ENCODE assay signal across 14 cellular contexts in genomic region chr1:147618077-147618569, GRCh38. TPM values are rescaled to one million over a fixed set of nuclear protein-coding genes. Genes with fewer than 3 reads are reported as not detected.
DNase-seq lines count a peak whose midpoint lies in the region; ATAC-seq and TF ChIP-seq lines count a peak whose summit lies in the region.
"Had no signal": no experiment of that assay in that cellular context is flagged by ENCODE, and none has a peak within 500 bp of the region (broad histone marks: within the 10 kb centered on the region; RNA-seq: fewer than 3 reads in every experiment).

No MANE protein-coding gene starts in this region.

- peaks cover 29% of the 10 kb centered on the region for H3K4me1 Mint-ChIP-seq in activated naive CD8-positive, alpha-beta T cell treated with anti-CD3 and anti-CD28 coated beads, Interleukin-2, amount 10 ng/mL, durations not matched to agents 7 days and 5 days
- H3K4me1 Mint-ChIP-seq: CD14-positive monocyte, memory B cell had no signal

- no peak overlapping the region for H3K4me3 ChIP-seq in foreskin fibroblast (ENCODE audit: low read depth in 1 of 2, low read length in 2 of 2)
- H3K4me3 ChIP-seq: coronary artery had no signal

- in situ Hi-C loops in GM13977 (cut with MboI; ENCODE audit: low pct_unique_long_range_greater_than_20kb, low sequenced_read_pairs, unreplicated experiment), result no loop called here

- peaks cover 28% of the 10 kb centered on the region for H3K36me3 Mint-ChIP-seq in activated naive CD8-positive, alpha-beta T cell treated with anti-CD3 and anti-CD28 coated beads, Interleukin-2, amount 10 ng/mL, durations not matched to agents 7 days and 5 days

- DNase-seq in GF-D8 (lab: John Stamatoyannopoulos, UW), result peak; percentile 89
- peak; percentile 38 for DNase-seq in T-helper 22 cell (ENCODE audit: low read depth)
- no peak for DNase-seq in activated naive CD8-positive, alpha-beta T cell treated with anti-CD3 and anti-CD28 coated beads, Interleukin-2, amount 10 ng/mL, durations not matched to agents 7 days and 5 days
- peak; percentile 43 for DNase-seq in stimulated activated CD4-positive, alpha-beta T cell treated with anti-CD3 and anti-CD28 coated beads, Interleukin-1b, Interleukin-23, amount 100 ng/mL, for 48 hours
- no peak for DNase-seq in foreskin fibroblast
- no peak for DNase-seq in GM13977 (ENCODE audit: low spot score)
- DNase-seq: activated gamma-delta T cell treated with Interleukin-2 at 50 U/mL for 16 hours, NCI-H345, PC-3 had no signal

- no peak for TF ChIP-seq CTCF in foreskin fibroblast (IDR thresholded peaks at IDR 0.05; ENCODE audit: low read depth, low read length)
- no peak for TF ChIP-seq CTCF in GM13977 (IDR thresholded peaks at IDR 0.05; ENCODE audit: extremely low read depth, insufficient read depth, missing control alignments)

- H3K9me3 Mint-ChIP-seq in activated naive CD8-positive, alpha-beta T cell treated with anti-CD3 and anti-CD28 coated beads, Interleukin-2, amount 10 ng/mL, durations not matched to agents 7 days and 5 days, result no peaks in the 10 kb centered on the region
- H3K9me3 Mint-ChIP-seq: CD14-positive monocyte, memory B cell had no signal

- peak; percentile 79 for ATAC-seq in activated naive CD8-positive, alpha-beta T cell treated with anti-CD3 and anti-CD28 coated beads, Interleukin-2, amount 10 ng/mL, durations not matched to agents 7 days and 5 days (ENCODE audit: low read depth)
- ATAC-seq in GM21528 (IDR thresholded peaks at IDR 0.05; ENCODE audit: low FRiP score, unreplicated experiment) (no peak), GM18870 (IDR thresholded peaks at IDR 0.05; ENCODE audit: unreplicated experiment) (no peak)
- ATAC-seq: PC-3 had no signal

- H3K4me3 Mint-ChIP-seq in activated naive CD8-positive, alpha-beta T cell treated with anti-CD3 and anti-CD28 coated beads, Interleukin-2, amount 10 ng/mL, durations not matched to agents 7 days and 5 days, result peak overlapping the region; percentile 22
- H3K4me3 Mint-ChIP-seq: CD14-positive monocyte, memory B cell had no signal

- H3K27ac Mint-ChIP-seq in activated naive CD8-positive, alpha-beta T cell treated with anti-CD3 and anti-CD28 coated beads, Interleukin-2, amount 10 ng/mL, durations not matched to agents 7 days and 5 days, result peak overlapping the region; percentile 37
- H3K27ac Mint-ChIP-seq: CD14-positive monocyte, memory B cell had no signal

- POLR2A ChIA-PET in activated naive CD8-positive, alpha-beta T cell treated with anti-CD3 and anti-CD28 coated beads, Interleukin-2, amount 10 ng/mL, durations not matched to agents 7 days and 5 days (lab: Charles Lee), result interaction anchor here (0.7 to 1.1 kb wide), 2 partner anchors 75 to 107 kb away, joined by 3 read pairs; no protein-coding TSS in a partner anchor

- no peaks in the 10 kb centered on the region for H3K27me3 Mint-ChIP-seq in activated naive CD8-positive, alpha-beta T cell treated with anti-CD3 and anti-CD28 coated beads, Interleukin-2, amount 10 ng/mL, durations not matched to agents 7 days and 5 days
- H3K27me3 Mint-ChIP-seq: memory B cell had no signal

RNA-seq across cellular contexts. Expression of gene ACP6, which starts 52.2 kb away (rescaled TPM):
- total RNA-seq in activated naive CD8-positive, alpha-beta T cell treated with anti-CD3 and anti-CD28 coated beads, Interleukin-2, amount 10 ng/mL, durations not matched to agents 7 days and 5 days, result 10 to 100 TPM; 13.6 to 18.2 TPM

Comparison
In these comparisons a context has a peak if more than half of its experiments do, and no peak if none do; other contexts are left out.
1. DNase-seq: peak in GF-D8 (single experiment), T-helper 22 cell (single experiment) and stimulated activated CD4-positive, alpha-beta T cell treated with anti-CD3 and anti-CD28 coated beads, Interleukin-1b, Interleukin-23, amount 100 ng/mL, for 48 hours (single experiment); none in activated naive CD8-positive, alpha-beta T cell treated with anti-CD3 and anti-CD28 coated beads, Interleukin-2, amount 10 ng/mL, durations not matched to agents 7 days and 5 days (single experiment), foreskin fibroblast (0 of 2) and GM13977 (single experiment).